2 cellular contexts compared by ENCODE assay signal in the genomic region with DNA sequence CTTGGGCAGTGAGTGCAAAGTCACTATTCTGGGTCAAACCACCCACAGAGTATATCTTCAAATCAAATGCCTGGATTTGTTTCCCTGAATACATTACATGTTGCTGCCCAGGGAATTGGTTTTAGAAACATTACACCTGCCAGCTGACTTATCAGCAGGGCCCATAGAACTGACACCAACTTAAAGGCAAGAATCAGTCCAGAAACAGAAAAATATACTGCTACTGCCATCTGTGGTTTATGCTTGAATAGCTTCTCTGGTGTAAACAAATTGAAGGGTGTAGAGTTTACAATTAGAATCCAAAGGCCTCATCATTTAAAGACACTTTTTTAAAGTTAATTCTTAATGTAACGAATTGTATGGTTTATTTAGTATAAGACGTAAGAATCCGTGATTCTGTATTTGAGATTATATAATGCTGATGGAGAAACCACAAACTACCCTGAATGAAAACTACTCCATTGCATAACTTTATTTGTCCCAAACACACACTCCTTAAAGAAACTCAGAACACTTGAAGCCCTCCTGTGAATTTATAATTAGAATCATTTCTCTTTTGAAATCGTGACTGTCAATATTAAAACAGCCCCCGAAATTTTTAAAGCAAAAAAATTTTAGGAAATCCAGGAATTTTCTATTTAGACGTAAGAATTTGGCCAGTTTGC.
TF ChIP-seq lines count a peak whose summit lies in the region.

No MANE protein-coding gene starts in this region.

TF ChIP-seq in SK-N-SH treated with all-trans-retinoic acid at 6 μM for 48 hours, 23 proteins besides CTCF, POLR2A, EP300 and RAD21 (continued from another document):
- no peak for TF ChIP-seq ZFP3 (CRISPR knock-in tag; IDR thresholded peaks at IDR 0.05)
- no peak for TF ChIP-seq ZFP30 (CRISPR knock-in tag; IDR thresholded peaks at IDR 0.05)
- no peak for TF ChIP-seq ZC3H10 (CRISPR knock-in tag; IDR thresholded peaks at IDR 0.05)
- TF ChIP-seq ISL1 (CRISPR knock-in tag; IDR thresholded peaks at IDR 0.05): no peak
- TF ChIP-seq ZNF70 (CRISPR knock-in tag; IDR thresholded peaks at IDR 0.05): no peak
- TF ChIP-seq, protein P1, sequence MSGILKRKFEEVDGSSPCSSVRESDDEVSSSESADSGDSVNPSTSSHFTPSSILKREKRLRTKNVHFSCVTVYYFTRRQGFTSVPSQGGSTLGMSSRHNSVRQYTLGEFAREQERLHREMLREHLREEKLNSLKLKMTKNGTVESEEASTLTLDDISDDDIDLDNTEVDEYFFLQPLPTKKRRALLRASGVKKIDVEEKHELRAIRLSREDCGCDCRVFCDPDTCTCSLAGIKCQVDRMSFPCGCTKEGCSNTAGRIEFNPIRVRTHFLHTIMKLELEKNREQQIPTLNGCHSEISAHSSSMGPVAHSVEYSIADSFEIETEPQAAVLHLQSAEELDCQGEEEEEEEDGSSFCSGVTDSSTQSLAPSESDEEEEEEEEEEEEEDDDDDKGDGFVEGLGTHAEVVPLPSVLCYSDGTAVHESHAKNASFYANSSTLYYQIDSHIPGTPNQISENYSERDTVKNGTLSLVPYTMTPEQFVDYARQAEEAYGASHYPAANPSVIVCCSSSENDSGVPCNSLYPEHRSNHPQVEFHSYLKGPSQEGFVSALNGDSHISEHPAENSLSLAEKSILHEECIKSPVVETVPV (CRISPR knock-in tag; IDR thresholded peaks at IDR 0.05): no peak
TF ChIP-seq in SK-N-SH treated with all-trans-retinoic acid at 6 μM for 48 hours: peak in this region for 0.

TF ChIP-seq in liver, 16 proteins besides CTCF, POLR2A, EP300 and RAD21 (continued from another document):
- TF ChIP-seq, protein P2, sequence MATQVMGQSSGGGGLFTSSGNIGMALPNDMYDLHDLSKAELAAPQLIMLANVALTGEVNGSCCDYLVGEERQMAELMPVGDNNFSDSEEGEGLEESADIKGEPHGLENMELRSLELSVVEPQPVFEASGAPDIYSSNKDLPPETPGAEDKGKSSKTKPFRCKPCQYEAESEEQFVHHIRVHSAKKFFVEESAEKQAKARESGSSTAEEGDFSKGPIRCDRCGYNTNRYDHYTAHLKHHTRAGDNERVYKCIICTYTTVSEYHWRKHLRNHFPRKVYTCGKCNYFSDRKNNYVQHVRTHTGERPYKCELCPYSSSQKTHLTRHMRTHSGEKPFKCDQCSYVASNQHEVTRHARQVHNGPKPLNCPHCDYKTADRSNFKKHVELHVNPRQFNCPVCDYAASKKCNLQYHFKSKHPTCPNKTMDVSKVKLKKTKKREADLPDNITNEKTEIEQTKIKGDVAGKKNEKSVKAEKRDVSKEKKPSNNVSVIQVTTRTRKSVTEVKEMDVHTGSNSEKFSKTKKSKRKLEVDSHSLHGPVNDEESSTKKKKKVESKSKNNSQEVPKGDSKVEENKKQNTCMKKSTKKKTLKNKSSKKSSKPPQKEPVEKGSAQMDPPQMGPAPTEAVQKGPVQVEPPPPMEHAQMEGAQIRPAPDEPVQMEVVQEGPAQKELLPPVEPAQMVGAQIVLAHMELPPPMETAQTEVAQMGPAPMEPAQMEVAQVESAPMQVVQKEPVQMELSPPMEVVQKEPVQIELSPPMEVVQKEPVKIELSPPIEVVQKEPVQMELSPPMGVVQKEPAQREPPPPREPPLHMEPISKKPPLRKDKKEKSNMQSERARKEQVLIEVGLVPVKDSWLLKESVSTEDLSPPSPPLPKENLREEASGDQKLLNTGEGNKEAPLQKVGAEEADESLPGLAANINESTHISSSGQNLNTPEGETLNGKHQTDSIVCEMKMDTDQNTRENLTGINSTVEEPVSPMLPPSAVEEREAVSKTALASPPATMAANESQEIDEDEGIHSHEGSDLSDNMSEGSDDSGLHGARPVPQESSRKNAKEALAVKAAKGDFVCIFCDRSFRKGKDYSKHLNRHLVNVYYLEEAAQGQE (IDR thresholded peaks at IDR 0.05): no peak
- TF ChIP-seq HNF4G (IDR thresholded peaks at IDR 0.05) (no peak), JUND (IDR thresholded peaks at IDR 0.05) (no peak), FOXA2 (IDR thresholded peaks at IDR 0.05) (no peak), TAF1 (conservative IDR thresholded peaks at IDR 0.05) (no peak), FOXA1 (IDR thresholded peaks at IDR 0.05) (no peak), HNF4A (conservative IDR thresholded peaks at IDR 0.05) (no peak), EGR1 (IDR thresholded peaks at IDR 0.05; ENCODE audit: low read depth in 2 of 2) (no peak)
- TF ChIP-seq, protein P3, sequence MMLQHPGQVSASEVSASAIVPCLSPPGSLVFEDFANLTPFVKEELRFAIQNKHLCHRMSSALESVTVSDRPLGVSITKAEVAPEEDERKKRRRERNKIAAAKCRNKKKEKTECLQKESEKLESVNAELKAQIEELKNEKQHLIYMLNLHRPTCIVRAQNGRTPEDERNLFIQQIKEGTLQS (IDR thresholded peaks at IDR 0.05): no peak
